Comparison of ENCODE assay signal across 8 cellular contexts in genomic region chr17:7479389-7480192, GRCh38. TPM values are rescaled to one million over a fixed set of nuclear protein-coding genes. Genes with fewer than 3 reads are reported as not detected.
DNase-seq lines count a peak whose midpoint lies in the region; ATAC-seq and TF ChIP-seq lines count a peak whose summit lies in the region.

Gene ZBTB4 (minus strand): TSS chr17:7479631. CDS start chr17:7466801, 12,830 bp downstream.

- H2BK15ac ChIP-seq in IMR-90 (ENCODE audit: low read depth, low read length): peak within 1 kb of the TSS; percentile 31; the same call in 2 of the 3 replicates

- H3K9ac ChIP-seq in IMR-90 (ENCODE audit: low read depth, low read length) (peak within 1 kb of the TSS; percentile 94), colonic mucosa (ENCODE audit: low read depth in 2 of 2, low read length in 2 of 2) (peak within 1 kb of the TSS; percentile 87 to 97)

- CTCF ChIA-PET in CD8-positive, alpha-beta memory T cell (lab: Charles Lee): interaction anchor here (0.8 to 5.2 kb wide), 9 partner anchors 11 to 122 kb away, joined by 3 to 39 read pairs (median 4); partner anchors contain the start of genes FGF11 and SENP3
- CTCF ChIA-PET in IMR-90 (lab: Yijun Ruan, JAX): no interaction called here

- WGBS in IMR-90 (ENCODE audit: extremely low coverage in 2 of 2, insufficient read length in 1 of 2), 2 experiments: 3% methylated on average over 12 of the region's 76 CpGs; no CpG with 5 or more reads in 1 of the 2 experiments

- POLR2A ChIA-PET in CD8-positive, alpha-beta memory T cell (lab: Charles Lee): interaction anchor here (0.5 to 4.0 kb wide), 17 partner anchors 11 to 240 kb away, joined by 3 to 31 read pairs (median 4); partner anchors contain the start of genes ACAP1, FGF11, GPS2 and MPDU1
- POLR2A ChIA-PET in IMR-90 (lab: Charles Lee; ENCODE audit: unreplicated experiment): interaction anchor here (0.5 to 0.6 kb wide), 2 partner anchors 67 to 1000 kb away, joined by 3 to 4 read pairs; no protein-coding TSS in a partner anchor

- intact Hi-C loops in IMR-90 (cut with micrococcal nuclease): loop anchor here (2.0 to 5.0 kb wide), 2 partner anchors 129 to 208 kb away; partner anchors contain the start of genes TP53 and WRAP53
- intact Hi-C loops in colonic mucosa (cut with DNase I): no loop called here

- ATAC-seq in IMR-90 (ENCODE audit: low read depth): peak; percentile 6

- peak within 1 kb of the TSS; percentile 85 for H3K56ac ChIP-seq in IMR-90 (ENCODE audit: extremely low read depth, insufficient read depth, low read length)

- DNase-seq in CD8-positive, alpha-beta memory T cell: peak; percentile 63 to 81 (median 68)
- DNase-seq in IMR-90 (peak; percentile 21), colonic mucosa (peak; percentile 50), SKM-1 (lab: John Stamatoyannopoulos, UW; ENCODE audit: unreplicated experiment) (no peak), NCI-H2107 (lab: John Stamatoyannopoulos, UW) (no peak)
- peak; percentile 60 to 65 for DNase-seq in activated CD4-positive, alpha-beta T cell treated with anti-CD3 and anti-CD28 coated beads for 4 hours
- peak in 3 of 4 experiments; percentile 36 to 43 (median 40) for DNase-seq in stimulated activated CD4-positive, alpha-beta T cell treated with anti-CD3 and anti-CD28 coated beads, Interleukin-1b, Interleukin-23, amount 100 ng/mL, for 24 hours (ENCODE audit: low read depth in 4 of 4, low spot score in 1 of 4)

- no peaks in the 10 kb centered on the region for H3K36me3 ChIP-seq in CD8-positive, alpha-beta memory T cell (ENCODE audit: insufficient read depth, low read length)
- peaks cover 4% of the 10 kb centered on the region; the same call in 1 of the 2 replicates for H3K36me3 ChIP-seq in IMR-90 (ENCODE audit: control insufficient read depth, insufficient read depth, low read length)
- H3K36me3 ChIP-seq in colonic mucosa: no peaks in the 10 kb centered on the region

- TF ChIP-seq CTCF in IMR-90 (conservative IDR thresholded peaks at IDR 0.05; ENCODE audit: low read depth, low read length) (no peak), colonic mucosa (IDR thresholded peaks at IDR 0.05) (no peak)

- peaks cover 19% of the 10 kb centered on the region for H3K9me1 ChIP-seq in IMR-90 (ENCODE audit: insufficient read depth, low read length)

- H3K18ac ChIP-seq in IMR-90 (ENCODE audit: low read depth, low read length): peak within 1 kb of the TSS; percentile 83

- peak within 1 kb of the TSS; percentile 90 for H3K4me3 ChIP-seq in CD8-positive, alpha-beta memory T cell (ENCODE audit: low read length)
- H3K4me3 ChIP-seq in IMR-90 (ENCODE audit: insufficient read depth, low read depth, low read length) (peak within 1 kb of the TSS; percentile 76), colonic mucosa (peak within 1 kb of the TSS; percentile 93)

- peaks cover 0 to 9% of the 10 kb centered on the region in 2 donors for H3K27me3 Mint-ChIP-seq in CD8-positive, alpha-beta memory T cell

- H2BK20ac ChIP-seq in IMR-90 (ENCODE audit: low read depth, low read length): peak within 1 kb of the TSS; percentile 48; the same call in 1 of the 2 replicates

- peaks cover 55 to 75% (median 64%) of the 10 kb centered on the region in 3 donors for H3K4me1 Mint-ChIP-seq in CD8-positive, alpha-beta memory T cell

- H3K23ac ChIP-seq in IMR-90 (ENCODE audit: low read depth, low read length): peak within 1 kb of the TSS; percentile 83

- dilution Hi-C loops in IMR-90 (cut with HindIII; ENCODE audit: low sequenced_read_pairs, unreplicated experiment): no loop called here

- peak within 1 kb of the TSS; percentile 96 to 97 (median 96) for H3K4me3 Mint-ChIP-seq in CD8-positive, alpha-beta memory T cell

- H4K8ac ChIP-seq in IMR-90 (ENCODE audit: low read depth in 2 of 2, low read length in 2 of 2): peak within 1 kb of the TSS; percentile 60 to 97

- H3K14ac ChIP-seq in IMR-90 (replicated peaks; ENCODE audit: low read depth, low read length): peak within 1 kb of the TSS; percentile 79

- no peaks in the 10 kb centered on the region for H3K27me3 ChIP-seq in CD8-positive, alpha-beta memory T cell (ENCODE audit: insufficient read depth, low read length, poor library complexity, severe bottlenecking)
- H3K27me3 ChIP-seq in IMR-90 (ENCODE audit: control insufficient read depth, insufficient read depth, low read length): no peaks in the 10 kb centered on the region
- H3K27me3 ChIP-seq in colonic mucosa: no peaks in the 10 kb centered on the region
- H3K27me3 ChIP-seq in layer of hippocampus (ENCODE audit: control insufficient read depth, insufficient read depth, low read length): no peaks in the 10 kb centered on the region

- H3K9me3 ChIP-seq in CD8-positive, alpha-beta memory T cell (ENCODE audit: low read length): no peaks in the 10 kb centered on the region
- H3K9me3 ChIP-seq in IMR-90 (ENCODE audit: control insufficient read depth, insufficient read depth, low read length): no peaks in the 10 kb centered on the region
- no peaks in the 10 kb centered on the region for H3K9me3 ChIP-seq in colonic mucosa

- peak within 1 kb of the TSS; percentile 96 to 99 (median 98) for H3K27ac Mint-ChIP-seq in CD8-positive, alpha-beta memory T cell

- peak within 1 kb of the TSS; percentile 90 for H2BK5ac ChIP-seq in IMR-90 (ENCODE audit: low read depth, low read length, poor library complexity, severe bottlenecking)

- H3K9me3 Mint-ChIP-seq in CD8-positive, alpha-beta memory T cell: peaks cover 0 to 4% (median 0%) of the 10 kb centered on the region in 5 donors

- H2AFZ ChIP-seq in IMR-90 (replicated peaks; ENCODE audit: low read length, poor library complexity): peak within 1 kb of the TSS; percentile 91

- in situ Hi-C loops in IMR-90 (cut with MboI; ENCODE audit: low sequenced_read_pairs): no loop called here

- H2AK9ac ChIP-seq in IMR-90 (replicated peaks; ENCODE audit: low read depth, low read length, poor library complexity): peak within 1 kb of the TSS; percentile 98

- peak; percentile 29; the same call in 1 of the 2 replicates for TF ChIP-seq POLR2A in IMR-90 (IDR thresholded peaks at IDR 0.05; ENCODE audit: low read depth, low read length)

- BruUV-seq in IMR-90 (replicated peaks; lab: Mats Ljungman, UMichigan): no TSS peak

- peak within 1 kb of the TSS; percentile 71 for H2BK120ac ChIP-seq in IMR-90 (ENCODE audit: low read depth, low read length)

- peak within 1 kb of the TSS; percentile 85 for H3K4me2 ChIP-seq in IMR-90 (ENCODE audit: low read depth, low read length)

- peak within 1 kb of the TSS; percentile 90 for H3K27ac ChIP-seq in CD8-positive, alpha-beta memory T cell (ENCODE audit: low read depth, low read length)
- H3K27ac ChIP-seq in IMR-90 (ENCODE audit: insufficient read depth, low read length): peak within 1 kb of the TSS; percentile 91
- H3K27ac ChIP-seq in colonic mucosa: peak within 1 kb of the TSS; percentile 96
- peak within 1 kb of the TSS; percentile 96 for H3K27ac ChIP-seq in layer of hippocampus (ENCODE audit: low read depth, low read length)

- H4K5ac ChIP-seq in IMR-90 (ENCODE audit: low read depth, low read length): peak within 1 kb of the TSS; percentile 88

- peaks cover 0 to 33% (median 2%) of the 10 kb centered on the region in 3 donors for H3K36me3 Mint-ChIP-seq in CD8-positive, alpha-beta memory T cell

- peaks cover 42% of the 10 kb centered on the region for H4K20me1 ChIP-seq in IMR-90 (ENCODE audit: insufficient read depth, low read length)

- TF ChIP-seq RAD21 in IMR-90 (IDR thresholded peaks at IDR 0.05; ENCODE audit: low read length): no peak

- H3K79me1 ChIP-seq in IMR-90 (ENCODE audit: low read depth in 1 of 2, low read length in 2 of 2): peaks cover 5 to 63% of the 10 kb centered on the region in 2 experiments; a peak in 3 of 4 replicates

- peak within 1 kb of the TSS; percentile 97 for H3K4ac ChIP-seq in IMR-90 (ENCODE audit: low read depth, low read length)

- H2AK5ac ChIP-seq in IMR-90 (ENCODE audit: low read depth, low read length): peak within 1 kb of the TSS; percentile 85

- H4K91ac ChIP-seq in IMR-90 (ENCODE audit: insufficient read depth, low read depth, low read length): peak within 1 kb of the TSS; percentile 94

- peaks cover 42% of the 10 kb centered on the region for H3K4me1 ChIP-seq in CD8-positive, alpha-beta memory T cell (ENCODE audit: insufficient read depth, low read length)
- H3K4me1 ChIP-seq in IMR-90 (ENCODE audit: control insufficient read depth, insufficient read depth, low read length): peaks cover 26% of the 10 kb centered on the region
- H3K4me1 ChIP-seq in colonic mucosa: peaks cover 4% of the 10 kb centered on the region

TF ChIP-seq in IMR-90, 13 proteins besides CTCF, POLR2A, EP300 and RAD21:
- TF ChIP-seq ELK1 (IDR thresholded peaks at IDR 0.05; ENCODE audit: borderline replicate concordance, low read depth, low read length): no peak
- peak; percentile 26; the same call in 1 of the 2 replicates for TF ChIP-seq MAZ (IDR thresholded peaks at IDR 0.05; ENCODE audit: borderline replicate concordance, low read depth, low read length)
- TF ChIP-seq MAFK (IDR thresholded peaks at IDR 0.05; ENCODE audit: low read depth, low read length): no peak

RNA-seq across cellular contexts. Expression of gene ZBTB4, which starts in this region (rescaled TPM):
- 10 to 100 TPM; 22.8 to 23.1 TPM for total RNA-seq in CD8-positive, alpha-beta memory T cell
- polyA plus RNA-seq in CD8-positive, alpha-beta memory T cell: 24.1 TPM
- total RNA-seq in IMR-90 (2012; rRNA removed) (6.3 and 8.3 TPM in 2 replicates), colonic mucosa (10 to 100 TPM; 12.9 to 26.7 TPM)
- polyA plus RNA-seq in IMR-90 (2012; rRNA removed): 20.1 and 20.3 TPM in 2 replicates
- 12.2 and 17.4 TPM in 2 replicates for polyA plus RNA-seq in IMR-90 (2012; cell fraction: cytosol; rRNA removed)
- polyA plus RNA-seq in IMR-90 (2012; cell fraction: nucleus; rRNA removed; ENCODE audit: low replicate concordance): 49.1 and 50.3 TPM in 2 replicates

Comparison
In these comparisons a context has a peak if more than half of its experiments do, and no peak if none do; other contexts are left out.
1. DNase-seq: peak in CD8-positive, alpha-beta memory T cell (5 of 5), IMR-90 (single experiment), activated CD4-positive, alpha-beta T cell treated with anti-CD3 and anti-CD28 coated beads for 4 hours (2 of 2), colonic mucosa (single experiment) and stimulated activated CD4-positive, alpha-beta T cell treated with anti-CD3 and anti-CD28 coated beads, Interleukin-1b, Interleukin-23, amount 100 ng/mL, for 24 hours (3 of 4); none in SKM-1 (single experiment) and NCI-H2107 (single experiment).
2. Peak in every context shown above with its lines, with median percentiles within 50 percentile points of each other: H3K27ac ChIP-seq and H3K4me3 ChIP-seq.